In genomic region chr2:219553463-219553862, GRCh38 we compare ENCODE assay signal across 15 cellular contexts. TPM values are rescaled to one million over a fixed set of nuclear protein-coding genes. Genes with fewer than 3 reads are reported as not detected.
A peak's percentile ranks its signal among the peaks of the same experiment; 100 is the strongest.
DNase-seq lines count a peak whose midpoint lies in the region; ATAC-seq and TF ChIP-seq lines count a peak whose summit lies in the region.
"Had no signal": no experiment of that assay in that cellular context is flagged by ENCODE, and none has a peak within 500 bp of the region (broad histone marks: within the 10 kb centered on the region; RNA-seq: fewer than 3 reads in every experiment).

No MANE protein-coding gene starts in this region.

- H3K4me1 Mint-ChIP-seq in CD4-positive, alpha-beta T cell (ENCODE audit: low read depth), result peaks cover 17% of the 10 kb centered on the region
- peaks cover 5 to 17% of the 10 kb centered on the region in 2 donors for H3K4me1 Mint-ChIP-seq in natural killer cell

- H3K4me3 ChIP-seq in HUES48 (ENCODE audit: low read depth, low read length) (peak overlapping the region; percentile 82; the same call in 1 of the 2 replicates), coronary artery (peak overlapping the region; percentile 82)

- CTCF ChIA-PET in CD4-positive, alpha-beta T cell (lab: Charles Lee), result interaction anchor here (3.1 kb wide), 1 partner anchor 11 kb away, joined by 9 read pairs; no protein-coding TSS in a partner anchor
- CTCF ChIA-PET in HEK293T (lab: Yijun Ruan, JAX), result interaction anchor here (1.3 kb wide), 1 partner anchor 58 kb away, joined by 3 read pairs; a partner anchor contains a TSS

- H3K27ac ChIP-seq in CD4-positive, alpha-beta T cell (ENCODE audit: low read depth, low read length), result no peak overlapping the region
- H3K27ac ChIP-seq in HUES48 (ENCODE audit: low read depth, low read length), result no peak overlapping the region
- H3K27ac ChIP-seq in coronary artery, result no peak overlapping the region
- H3K27ac ChIP-seq: BLaER1, lower lobe of right lung had no signal

- ATAC-seq in CD4-positive, alpha-beta T cell (ENCODE audit: poor library complexity), result no peak
- no peak for ATAC-seq in natural killer cell

- no peak for TF ChIP-seq CTCF in CD4-positive, alpha-beta T cell (IDR thresholded peaks at IDR 0.05)
- TF ChIP-seq CTCF in coronary artery (IDR thresholded peaks at IDR 0.05) (no peak), natural killer cell (IDR thresholded peaks at IDR 0.05) (no peak)

- intact Hi-C loops in CD4-positive, alpha-beta T cell (cut with DNase I, micrococcal nuclease), result no loop called here
- intact Hi-C loops in natural killer cell (cut with micrococcal nuclease), result loop anchor here (2.0 kb wide), 1 partner anchor 45 kb away; no protein-coding TSS in a partner anchor

- no peak overlapping the region for H3K9ac ChIP-seq in HUES48 (ENCODE audit: low read depth, low read length)
- H3K9ac ChIP-seq: BLaER1 had no signal

- POLR2A ChIA-PET in CD4-positive, alpha-beta T cell (lab: Charles Lee), result no interaction called here
- POLR2A ChIA-PET in HEK293T (lab: Yijun Ruan, JAX), result interaction anchor here (1.5 to 1.9 kb wide), 2 partner anchors 17 to 132 kb away, joined by 4 to 6 read pairs; no protein-coding TSS in a partner anchor

- no peak for DNase-seq in CD4-positive, alpha-beta T cell
- no peak for DNase-seq in coronary artery (ENCODE audit: low spot score)
- no peak for DNase-seq in natural killer cell
- DNase-seq in AML-193 (lab: John Stamatoyannopoulos, UW), result no peak
- DNase-seq in HEK293T (ENCODE audit: extremely low spot score), result no peak
- DNase-seq in retina, result no peak
- DNase-seq in SW 1271 (lab: John Stamatoyannopoulos, UW), result no peak
- DNase-seq: activated T-cell treated with anti-CD3 and anti-CD28 coated beads, Interleukin-2, amount 50 U/mL, for 48 hours; effector CD8-positive, alpha-beta T cell; lower lobe of right lung; NCI-H1694 treated with DMSO at 0.1 percent for 48 hours had no signal

- H3K27me3 Mint-ChIP-seq in CD4-positive, alpha-beta T cell, result peaks cover 54% of the 10 kb centered on the region
- peaks cover 8 to 22% of the 10 kb centered on the region in 2 donors for H3K27me3 Mint-ChIP-seq in natural killer cell (ENCODE audit: low read depth in 2 of 2)

- H3K27ac Mint-ChIP-seq in CD4-positive, alpha-beta T cell, result no peak overlapping the region
- no peak overlapping the region for H3K27ac Mint-ChIP-seq in natural killer cell

- H3K27me3 ChIP-seq in CD4-positive, alpha-beta T cell (ENCODE audit: control insufficient read depth, insufficient read depth, low read length), result peaks cover 50% of the 10 kb centered on the region
- H3K27me3 ChIP-seq in HUES48 (ENCODE audit: control insufficient read depth, insufficient read depth, low read length), result peaks cover 20% of the 10 kb centered on the region

- H3K9me3 Mint-ChIP-seq in CD4-positive, alpha-beta T cell, result no peaks in the 10 kb centered on the region
- no peaks in the 10 kb centered on the region for H3K9me3 Mint-ChIP-seq in natural killer cell

- H3K36me3 Mint-ChIP-seq in CD4-positive, alpha-beta T cell (ENCODE audit: low read depth), result no peaks in the 10 kb centered on the region
- H3K36me3 Mint-ChIP-seq in natural killer cell, result no peaks in the 10 kb centered on the region

- peaks cover 23% of the 10 kb centered on the region for H3K36me3 ChIP-seq in HUES48 (ENCODE audit: control insufficient read depth, insufficient read depth, low read length)
- H3K36me3 ChIP-seq: lower lobe of right lung had no signal

- peak overlapping the region; percentile 86 for H3K4me3 Mint-ChIP-seq in CD4-positive, alpha-beta T cell
- peak overlapping the region; percentile 28 for H3K4me3 Mint-ChIP-seq in natural killer cell

- peaks cover 7% of the 10 kb centered on the region for H3K4me1 ChIP-seq in HUES48 (ENCODE audit: control insufficient read depth, insufficient read depth, low read length)

- no peaks in the 10 kb centered on the region for H3K9me3 ChIP-seq in CD4-positive, alpha-beta T cell (ENCODE audit: control insufficient read depth, low read length)
- no peaks in the 10 kb centered on the region for H3K9me3 ChIP-seq in HUES48 (ENCODE audit: control insufficient read depth, insufficient read depth, low read length)
- H3K9me3 ChIP-seq: BLaER1, lower lobe of right lung, tibial nerve had no signal

TF ChIP-seq in HEK293T, 16 proteins besides CTCF, POLR2A, EP300 and RAD21:
- TF ChIP-seq ELF4 (IDR thresholded peaks at IDR 0.05) (no peak), BHLHE40 (IDR thresholded peaks at IDR 0.05; ENCODE audit: borderline replicate concordance) (no peak), TARDBP (IDR thresholded peaks at IDR 0.05) (no peak), ZNF384 (IDR thresholded peaks at IDR 0.05) (no peak), FOXM1 (IDR thresholded peaks at IDR 0.05; ENCODE audit: borderline replicate concordance) (no peak)

RNA-seq across cellular contexts. Expression of gene TMEM198, which starts 9.6 kb away (rescaled TPM):
- under 1 TPM; 0.47 to 0.91 TPM for total RNA-seq in CD4-positive, alpha-beta T cell
- 1 to 10 TPM; 1.7 to 2.3 (median 1.8) TPM for total RNA-seq in natural killer cell

RNA-seq across cellular contexts. Expression of gene CHPF, which starts 9.9 kb away (rescaled TPM):
- 1 to 10 TPM; 6.5 to 7.1 TPM for total RNA-seq in CD4-positive, alpha-beta T cell
- 10 to 100 TPM in 2 of 3 donors, 1 to 10 TPM in 1; 9.6 to 19.2 (median 12.7) TPM for total RNA-seq in natural killer cell

RNA-seq across cellular contexts. Expression of gene OBSL1, which starts 17.9 kb away (rescaled TPM):
- under 1 TPM; 0.31 to 0.49 TPM for total RNA-seq in CD4-positive, alpha-beta T cell
- 1 to 10 TPM in 1 of 3 donors, under 1 TPM in 2; 0.07 to 8.8 (median 0.32) TPM for total RNA-seq in natural killer cell

RNA-seq across cellular contexts. Expression of gene INHA, which starts 18.6 kb away (rescaled TPM):
- total RNA-seq in CD4-positive, alpha-beta T cell, result not detected
- total RNA-seq in natural killer cell, result not detected
- total RNA-seq: lower lobe of right lung had no signal

RNA-seq across cellular contexts. Expression of gene ASIC4, which starts 39.2 kb away (rescaled TPM):
- under 1 TPM; 0.08 to 0.17 TPM for total RNA-seq in CD4-positive, alpha-beta T cell
- total RNA-seq in natural killer cell, result under 1 TPM in 2 of 3 donors, not detected in 1; 0.12 to 0.20 TPM
- total RNA-seq: Daoy had no signal
